17 cellular contexts compared by ENCODE assay signal in the genomic region with DNA sequence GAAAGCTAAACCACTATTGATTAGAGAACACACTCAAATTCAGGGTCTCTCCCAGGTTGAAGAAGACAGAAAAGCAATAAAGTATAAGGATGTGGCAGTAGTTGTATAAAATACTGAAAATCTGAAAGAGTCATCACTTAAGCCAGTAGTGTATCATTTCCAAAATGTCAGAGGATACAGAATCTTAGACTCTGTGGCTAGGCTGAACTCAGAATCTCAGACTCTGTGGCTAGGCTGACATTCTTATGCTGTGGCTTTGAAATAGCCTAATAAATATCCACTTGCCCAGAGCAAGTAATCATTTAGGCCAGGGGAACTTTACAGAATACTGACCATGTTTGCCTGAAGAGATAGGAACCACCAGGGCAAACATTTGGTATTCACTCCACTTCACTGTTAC. TPM values are rescaled to one million over a fixed set of nuclear protein-coding genes. Genes with fewer than 3 reads are reported as not detected.
DNase-seq lines count a peak whose midpoint lies in the region; ATAC-seq and TF ChIP-seq lines count a peak whose summit lies in the region.
"Had no signal": no experiment of that assay in that cellular context is flagged by ENCODE, and none has a peak within 500 bp of the region (broad histone marks: within the 10 kb centered on the region; RNA-seq: fewer than 3 reads in every experiment).

No MANE protein-coding gene starts in this region.

- ATAC-seq in activated B cell treated with CpG ODN at 0.5 μM for 24 hours (ENCODE audit: low read depth) (no peak), GM19395 (IDR thresholded peaks at IDR 0.05; ENCODE audit: unreplicated experiment) (no peak), GM21423 (IDR thresholded peaks at IDR 0.05; ENCODE audit: unreplicated experiment) (no peak)
- ATAC-seq: Right ventricle myocardium inferior had no signal

- H3K4me1 ChIP-seq in GM23248 (ENCODE audit: insufficient read depth) (no peaks in the 10 kb centered on the region), mesenchymal stem cell (ENCODE audit: control insufficient read depth, insufficient read depth, low read depth, low read length) (no peaks in the 10 kb centered on the region), thyroid gland (no peaks in the 10 kb centered on the region)
- H3K4me1 ChIP-seq: SJSA1 had no signal

- H3K79me1 ChIP-seq in mesenchymal stem cell (replicated peaks; ENCODE audit: low read length, poor library complexity, severe bottlenecking): peaks cover 17% of the 10 kb centered on the region

- H4K8ac ChIP-seq in mesenchymal stem cell (ENCODE audit: low read length): no peak overlapping the region

- H3K4ac ChIP-seq in mesenchymal stem cell (ENCODE audit: low read depth in 1 of 2, low read length in 2 of 2): no peak overlapping the region

- H3K27ac Mint-ChIP-seq in activated B cell treated with CpG ODN at 0.5 μM for 24 hours: peak overlapping the region; percentile 59

- H3K4me2 ChIP-seq in GM23248 (ENCODE audit: unreplicated experiment) (no peak overlapping the region), mesenchymal stem cell (ENCODE audit: low read length, poor library complexity, severe bottlenecking) (no peak overlapping the region)
- H3K4me2 ChIP-seq: KMS-11 had no signal

- intact Hi-C loops in activated B cell treated with CpG ODN at 0.5 μM for 24 hours (cut with micrococcal nuclease): no loop called here
- intact Hi-C loops in thyroid gland (cut with DNase I): no loop called here

- peaks cover 19% of the 10 kb centered on the region for H3K4me1 Mint-ChIP-seq in activated B cell treated with CpG ODN at 0.5 μM for 24 hours

- no peaks in the 10 kb centered on the region for H3K27me3 Mint-ChIP-seq in activated B cell treated with CpG ODN at 0.5 μM for 24 hours

- no peak overlapping the region for H3K18ac ChIP-seq in mesenchymal stem cell (ENCODE audit: low read depth in 1 of 2, low read length in 2 of 2)

- no peak overlapping the region for H2BK15ac ChIP-seq in mesenchymal stem cell (ENCODE audit: low read depth, poor library complexity, severe bottlenecking)

- no peak for TF ChIP-seq POLR2A in thyroid gland (IDR thresholded peaks at IDR 0.05)

- H3K9me2 ChIP-seq in GM23248 (ENCODE audit: insufficient read depth): no peaks in the 10 kb centered on the region

- H2BK120ac ChIP-seq in mesenchymal stem cell (ENCODE audit: low read depth, low read length): no peak overlapping the region

- H3K9me3 ChIP-seq in GM23248 (ENCODE audit: low read depth) (no peaks in the 10 kb centered on the region), mesenchymal stem cell (ENCODE audit: control insufficient read depth, low read length) (no peaks in the 10 kb centered on the region), thyroid gland (no peaks in the 10 kb centered on the region)
- H3K9me3 ChIP-seq: SJSA1 had no signal

- peaks cover 32% of the 10 kb centered on the region for H3K36me3 ChIP-seq in GM23248 (ENCODE audit: low read depth)
- H3K36me3 ChIP-seq in mesenchymal stem cell (ENCODE audit: control insufficient read depth in 1 of 2, insufficient read depth in 2 of 2, low read depth in 1 of 2, low read length in 2 of 2): peaks cover 23 to 67% of the 10 kb centered on the region in 2 experiments
- H3K36me3 ChIP-seq in thyroid gland: peaks cover 14 to 31% of the 10 kb centered on the region in 2 donors

- peaks cover 45% of the 10 kb centered on the region for H3K79me2 ChIP-seq in GM23248 (ENCODE audit: insufficient read depth)

- no peak overlapping the region for H3K23ac ChIP-seq in mesenchymal stem cell (ENCODE audit: low read length in 2 of 2)

- H2BK12ac ChIP-seq in mesenchymal stem cell (ENCODE audit: low read length in 2 of 2): no peak overlapping the region

- no peak overlapping the region for H3K14ac ChIP-seq in mesenchymal stem cell (ENCODE audit: low read length in 2 of 2)

- H2AFZ ChIP-seq in GM23248 (no peak overlapping the region), mesenchymal stem cell (ENCODE audit: low read depth, low read length) (no peak overlapping the region)

- no peak overlapping the region for H3K9ac ChIP-seq in GM23248
- peak overlapping the region; percentile 39 for H3K9ac ChIP-seq in mesenchymal stem cell (ENCODE audit: low read length)
- H3K9ac ChIP-seq: KMS-11 had no signal

- DNase-seq in GM23248 (no peak), activated B cell treated with CpG ODN at 0.5 μM for 24 hours (no peak), mesenchymal stem cell (no peak), thyroid gland (no peak), HuH-7 (ENCODE audit: low spot score) (no peak)
- DNase-seq: DMS79 treated with DMSO at 0.1 percent for 48 hours, H7, NCI-H1694 treated with DMSO at 0.1 percent for 48 hours, NCI-H2081 treated with DMSO at 0.1 percent for 48 hours, NCI-H446, NCI-H526 had no signal

- H3K9me3 Mint-ChIP-seq in activated B cell treated with CpG ODN at 0.5 μM for 24 hours: no peaks in the 10 kb centered on the region

- CTCF ChIA-PET in activated B cell treated with CpG ODN at 0.5 μM for 24 hours (lab: Charles Lee): interaction anchor here (1.0 kb wide), 1 partner anchor 14 kb away, joined by 3 read pairs; no protein-coding TSS in a partner anchor

- no peak overlapping the region for H2AK5ac ChIP-seq in mesenchymal stem cell (ENCODE audit: low read length, severe bottlenecking)

- no peak overlapping the region for H3K4me3 Mint-ChIP-seq in activated B cell treated with CpG ODN at 0.5 μM for 24 hours

- H3K4me3 ChIP-seq in GM23248 (no peak overlapping the region), mesenchymal stem cell (ENCODE audit: insufficient read depth in 1 of 2, low read depth in 1 of 2, low read length in 2 of 2) (no peak overlapping the region), thyroid gland (replicated peaks in 1 of 3) (no peak overlapping the region)
- H3K4me3 ChIP-seq: SJSA1 had no signal

- H4K91ac ChIP-seq in mesenchymal stem cell (ENCODE audit: low read length): no peak overlapping the region

- in situ Hi-C loops in GM23248 (cut with MboI): no loop called here

- POLR2A ChIA-PET in activated B cell treated with CpG ODN at 0.5 μM for 24 hours (lab: Charles Lee): no interaction called here

- H2BK5ac ChIP-seq in mesenchymal stem cell (ENCODE audit: low read depth, low read length, poor library complexity, severe bottlenecking): no peak overlapping the region

- H3K36me3 Mint-ChIP-seq in activated B cell treated with CpG ODN at 0.5 μM for 24 hours (ENCODE audit: low read depth): peaks cover 49% of the 10 kb centered on the region

- no peak for TF ChIP-seq CTCF in activated B cell treated with CpG ODN at 0.5 μM for 24 hours (IDR thresholded peaks at IDR 0.05)
- no peak for TF ChIP-seq CTCF in thyroid gland (IDR thresholded peaks at IDR 0.05)

- no peaks in the 10 kb centered on the region for H4K20me1 ChIP-seq in GM23248 (ENCODE audit: insufficient read depth)

- H3F3A ChIP-seq in GM23248 (ENCODE audit: insufficient read depth): peaks cover 28% of the 10 kb centered on the region

- H3K27me3 ChIP-seq in GM23248 (replicated peaks; ENCODE audit: insufficient read depth) (no peaks in the 10 kb centered on the region), mesenchymal stem cell (ENCODE audit: control insufficient read depth in 1 of 2, insufficient read depth in 1 of 2, low read length in 2 of 2) (no peaks in the 10 kb centered on the region), thyroid gland (no peaks in the 10 kb centered on the region)
- H3K27me3 ChIP-seq: SJSA1 had no signal

- H3K27ac ChIP-seq in GM23248 (0 out of 2 replicates have a peak overlapping the region, but pooled peaks have one; percentile 0), mesenchymal stem cell (ENCODE audit: low read length, poor library complexity, severe bottlenecking) (no peak overlapping the region), thyroid gland (no peak overlapping the region)
- H3K27ac ChIP-seq: C4-2B, KMS-11, SJSA1 had no signal

RNA-seq across cellular contexts. Expression of gene MCFD2, which starts 13.1 kb away (rescaled TPM):
- total RNA-seq in GM23248 (2014; rRNA removed; shearing (Covaris generic)): 310 and 329 TPM in 2 replicates
- 298 and 303 TPM in 2 replicates for polyA plus RNA-seq in GM23248 (2016; fragmentation: Nextera tagmentation; extraction: Ambion mirVana)
- 48.0 and 50.7 TPM in 2 replicates for total RNA-seq in activated B cell treated with CpG ODN at 0.5 μM for 24 hours
- polyA plus RNA-seq in mesenchymal stem cell (2013, experiment 1 of 2): 212 TPM
- 217 TPM for polyA plus RNA-seq in mesenchymal stem cell (2013, experiment 2 of 2)
- total RNA-seq in thyroid gland: 100 to 1,000 TPM; 131 to 223 (median 169) TPM

RNA-seq across cellular contexts. Expression of gene TTC7A, which starts 38.6 kb away (rescaled TPM):
- 51.2 and 61.1 TPM in 2 replicates for total RNA-seq in GM23248 (2014; rRNA removed; shearing (Covaris generic))
- 16.1 and 17.7 TPM in 2 replicates for polyA plus RNA-seq in GM23248 (2016; fragmentation: Nextera tagmentation; extraction: Ambion mirVana)
- 117 and 127 TPM in 2 replicates for total RNA-seq in activated B cell treated with CpG ODN at 0.5 μM for 24 hours
- 9.8 TPM for polyA plus RNA-seq in mesenchymal stem cell (2013, experiment 1 of 2)
- polyA plus RNA-seq in mesenchymal stem cell (2013, experiment 2 of 2): 9.3 TPM
- total RNA-seq in thyroid gland: 10 to 100 TPM; 27.5 to 46.8 (median 39.5) TPM
